Comparison of ENCODE assay signal across 1 cellular context in genomic region chr9:133905493-133905892, GRCh38.
TF ChIP-seq lines count a peak whose summit lies in the region.

No MANE protein-coding gene starts in this region.

TF ChIP-seq in IMR-90, 13 proteins besides CTCF, POLR2A, EP300 and RAD21 (continued from another document):
- TF ChIP-seq MAZ (IDR thresholded peaks at IDR 0.05; ENCODE audit: borderline replicate concordance, low read depth, low read length): no peak
